ENCODE assay signal across 9 cellular contexts in genomic region chr5:134113908-134114875, GRCh38. TPM values are rescaled to one million over a fixed set of nuclear protein-coding genes. Genes with fewer than 3 reads are reported as not detected.
DNase-seq lines count a peak whose midpoint lies in the region; ATAC-seq, FAIRE-seq and TF ChIP-seq lines count a peak whose summit lies in the region.
"Had no signal": no experiment of that assay in that cellular context is flagged by ENCODE, and none has a peak within 500 bp of the region (broad histone marks: within the 10 kb centered on the region; RNA-seq: fewer than 3 reads in every experiment).

TCF7 (plus strand) TSS chr5:134114681; CDS start chr5:134114907, 226 bp downstream.

- peaks cover 56 to 71% (median 61%) of the 10 kb centered on the region in 3 donors for H3K27me3 Mint-ChIP-seq in CD14-positive monocyte (ENCODE audit: low read depth in 3 of 3)
- H3K27me3 Mint-ChIP-seq in endodermal cell (ENCODE audit: insufficient read depth) = peaks cover 26% of the 10 kb centered on the region

- H3K27ac ChIP-seq in endodermal cell (ENCODE audit: low read depth, low read length) (no peak within 1 kb of the TSS), mesendoderm (ENCODE audit: low read depth, low read length) (peak within 1 kb of the TSS; percentile 61)

- H3K4me3 ChIP-seq in endodermal cell (ENCODE audit: low read length) (peak within 1 kb of the TSS; percentile 85), mesendoderm (ENCODE audit: low read length) (peak within 1 kb of the TSS; percentile 64)

- H3K9me3 Mint-ChIP-seq in CD14-positive monocyte (peaks cover 0 to 16% (median 5%) of the 10 kb centered on the region in 7 donors), endodermal cell (no peaks in the 10 kb centered on the region)

- peak within 1 kb of the TSS; percentile 66 for H3K9ac ChIP-seq in endodermal cell (ENCODE audit: extremely low read depth, low read length, poor library complexity, severe bottlenecking)
- peak within 1 kb of the TSS; percentile 86 for H3K9ac ChIP-seq in mesendoderm (ENCODE audit: low read length)

- peak within 1 kb of the TSS; percentile 35 for H2BK5ac ChIP-seq in mesendoderm (ENCODE audit: low read length)

- H3K36me3 Mint-ChIP-seq in CD14-positive monocyte (peaks cover 5 to 7% of the 10 kb centered on the region in 2 donors), endodermal cell (ENCODE audit: low read depth) (peaks cover 11% of the 10 kb centered on the region)

- TF ChIP-seq CTCF in CD14-positive monocyte (IDR thresholded peaks at IDR 0.05) = no peak
- TF ChIP-seq CTCF in endodermal cell (conservative IDR thresholded peaks at IDR 0.05) = no peak

- no peak within 1 kb of the TSS for H2BK15ac ChIP-seq in mesendoderm (replicated peaks; ENCODE audit: low read depth)

- 17 to 46% methylated on average over 35 to 89 of the region's 89 CpGs for WGBS in endodermal cell (ENCODE audit: insufficient coverage in 1 of 2, insufficient read length in 1 of 2), 2 experiments
- WGBS in mesendoderm (ENCODE audit: extremely low coverage, insufficient coverage, low lambda C conversion rate) = no CpG with 5 or more reads among the region's 89 CpGs

- H3K36me3 ChIP-seq in endodermal cell (ENCODE audit: control insufficient read depth, insufficient read depth, low read length) = peaks cover 17% of the 10 kb centered on the region
- H3K36me3 ChIP-seq in mesendoderm (ENCODE audit: control insufficient read depth, insufficient read depth, low read length) = no peaks in the 10 kb centered on the region

- H3K56ac ChIP-seq in mesendoderm (ENCODE audit: low read length) = peak within 1 kb of the TSS; percentile 90

- H3K9me3 ChIP-seq in endodermal cell (ENCODE audit: control insufficient read depth, low read length) = no peaks in the 10 kb centered on the region

- H3K4me1 Mint-ChIP-seq in CD14-positive monocyte (peaks cover 14% of the 10 kb centered on the region), endodermal cell (peaks cover 10% of the 10 kb centered on the region)

- peak; percentile 75 for ATAC-seq in HG03280 (IDR thresholded peaks at IDR 0.05; ENCODE audit: unreplicated experiment)

- H3K27me3 ChIP-seq in endodermal cell (ENCODE audit: control insufficient read depth, insufficient read depth, low read length, poor library complexity, severe bottlenecking) (no peaks in the 10 kb centered on the region), mesendoderm (ENCODE audit: insufficient read depth, low read length, poor library complexity) (no peaks in the 10 kb centered on the region)

- peaks cover 12% of the 10 kb centered on the region for H3K79me2 ChIP-seq in mesendoderm (ENCODE audit: control insufficient read depth, insufficient read depth, low read length)

- H4K5ac ChIP-seq in mesendoderm (ENCODE audit: low read length) = no peak within 1 kb of the TSS

- no peak for DNase-seq in CD14-positive monocyte (ENCODE audit: low spot score)
- DNase-seq in GM19239 (ENCODE audit: insufficient read length, low spot score) = peak; percentile 99
- peak; percentile 21 for DNase-seq in NCI-H82 treated with DMSO at 0.1 percent for 48 hours (lab: John Stamatoyannopoulos, UW; ENCODE audit: unreplicated experiment)
- peak; percentile 46 to 53 for DNase-seq in activated CD8-positive, alpha-beta memory T cell treated with anti-CD3 and anti-CD28 coated beads for 4 hours (ENCODE audit: low read depth in 2 of 2)
- DNase-seq in endodermal cell = peak; percentile 95
- peak; percentile 94 for DNase-seq in mesendoderm
- peak; percentile 58 to 68 for DNase-seq in stimulated activated CD8-positive, alpha-beta memory T cell treated with anti-CD3 and anti-CD28 coated beads, Interleukin-15, amount 100 ng/mL, for 48 hours (ENCODE audit: low read depth in 2 of 2)

- peaks cover 14% of the 10 kb centered on the region for H3K79me1 ChIP-seq in mesendoderm (ENCODE audit: low read length)

- H4K8ac ChIP-seq in mesendoderm (ENCODE audit: low read depth, low read length) = no peak within 1 kb of the TSS

- peak within 1 kb of the TSS; percentile 93 for H3K18ac ChIP-seq in mesendoderm (ENCODE audit: low read length)

- H3K4ac ChIP-seq in mesendoderm (ENCODE audit: low read depth, low read length) = peak within 1 kb of the TSS; percentile 64

- no peak within 1 kb of the TSS for H2BK120ac ChIP-seq in mesendoderm (ENCODE audit: low read depth, low read length)

- intact Hi-C loops in CD14-positive monocyte (cut with micrococcal nuclease) = no loop called here

- H2AK5ac ChIP-seq in mesendoderm (ENCODE audit: low read length) = no peak within 1 kb of the TSS

- H3K4me1 ChIP-seq in endodermal cell (ENCODE audit: control insufficient read depth, insufficient read depth, low read length) (peaks cover 3% of the 10 kb centered on the region), mesendoderm (ENCODE audit: control insufficient read depth, low read depth, low read length) (peaks cover 22% of the 10 kb centered on the region)

- H3K23ac ChIP-seq in mesendoderm (ENCODE audit: low read length) = peak within 1 kb of the TSS; percentile 85

- H3K27ac Mint-ChIP-seq in CD14-positive monocyte (peak within 1 kb of the TSS in 3 of 7 donors; percentile 58 to 79 (median 75)), endodermal cell (peak within 1 kb of the TSS; percentile 89)

- peak; percentile 58 for FAIRE-seq in GM19239 (lab: Jason Lieb, UNC)
- FAIRE-seq: TTC549 had no signal

- H3K4me2 ChIP-seq in mesendoderm (ENCODE audit: low read length) = peak within 1 kb of the TSS; percentile 92

- H3K4me3 Mint-ChIP-seq in CD14-positive monocyte (peak within 1 kb of the TSS; percentile 93 to 96), endodermal cell (peak within 1 kb of the TSS; percentile 66)

RNA-seq across cellular contexts. Expression of gene TCF7, which starts in this region (rescaled TPM):
- polyA plus RNA-seq in CD14-positive monocyte = under 1 TPM; 0.83 to 0.84 TPM
- total RNA-seq in endodermal cell = 10 to 100 TPM; 14.9 to 19.4 TPM
- polyA plus RNA-seq in endodermal cell (2013, experiment 1 of 2) = 9.0 TPM
- 8.9 TPM for polyA plus RNA-seq in endodermal cell (2013, experiment 2 of 2)
- 24.2 TPM for polyA plus RNA-seq in mesendoderm (2013, experiment 1 of 2)
- polyA plus RNA-seq in mesendoderm (2013, experiment 2 of 2) = 22.1 TPM
